29 cellular contexts compared by ENCODE assay signal in genomic region chr9:22189471-22189870, GRCh38.
"Had no signal": no experiment of that assay in that cellular context is flagged by ENCODE, and none has a peak within 500 bp of the region (broad histone marks: within the 10 kb centered on the region; RNA-seq: fewer than 3 reads in every experiment).

No MANE protein-coding gene starts in this region.

- H3K27ac Mint-ChIP-seq: dendritic cell treated with granulocyte-macrophage colony-stimulating factor and Interleukin-4, amounts not matched to agents 40 ng/mL and 50 ng/mL, for 4 days; effector memory CD8-positive, alpha-beta T cell; endodermal cell had no signal

- H3K36me3 ChIP-seq: colonic mucosa, esophagus muscularis mucosa, esophagus squamous epithelium, gastrocnemius medialis, gastroesophageal sphincter, heart left ventricle, heart right ventricle had no signal

- FAIRE-seq: colon, endometrium, endothelial cell of umbilical vein, frontal cortex had no signal

- H3K4me2 ChIP-seq: hepatocyte had no signal

- DNase-seq: colonic mucosa; cortex of kidney; dermis blood vessel endothelial cell; dorsolateral prefrontal cortex; effector CD4-positive, alpha-beta T cell; effector CD8-positive, alpha-beta T cell; effector memory CD4-positive, alpha-beta T cell; effector memory CD8-positive, alpha-beta T cell; endodermal cell; erythroblast; esophagus squamous epithelium; foreskin fibroblast; foreskin keratinocyte; foreskin melanocyte; gastrocnemius medialis; glutamatergic neuron; head of caudate nucleus; heart left ventricle; heart right ventricle had no signal

- H3K79me2 ChIP-seq: hepatocyte had no signal

- H3K27ac ChIP-seq: colonic mucosa, coronary artery, dorsolateral prefrontal cortex, epithelial cell of prostate, esophagus muscularis mucosa, esophagus squamous epithelium, foreskin keratinocyte, gastrocnemius medialis, gastroesophageal sphincter, heart left ventricle, heart right ventricle, hepatocyte had no signal

- H3K4me3 ChIP-seq: colonic mucosa, coronary artery, dorsolateral prefrontal cortex, esophagus muscularis mucosa, esophagus squamous epithelium, gastrocnemius medialis, gastroesophageal sphincter, heart left ventricle, heart right ventricle, hepatocyte had no signal

- H3K9me3 Mint-ChIP-seq: dendritic cell treated with granulocyte-macrophage colony-stimulating factor and Interleukin-4, amounts not matched to agents 40 ng/mL and 50 ng/mL, for 4 days; effector memory CD8-positive, alpha-beta T cell had no signal

- H3K4me1 ChIP-seq: colonic mucosa, esophagus muscularis mucosa, esophagus squamous epithelium, foreskin keratinocyte, gastrocnemius medialis, gastroesophageal sphincter, heart left ventricle, heart right ventricle had no signal

- H3K9me3 ChIP-seq: colonic mucosa, esophagus muscularis mucosa, esophagus squamous epithelium, gastrocnemius medialis, gastroesophageal sphincter had no signal

- H3K4me3 Mint-ChIP-seq: dendritic cell treated with granulocyte-macrophage colony-stimulating factor and Interleukin-4, amounts not matched to agents 40 ng/mL and 50 ng/mL, for 4 days; effector memory CD8-positive, alpha-beta T cell; endodermal cell had no signal

- H2AFZ ChIP-seq: hepatocyte had no signal

- ATAC-seq: effector memory CD8-positive, alpha-beta T cell; foreskin keratinocyte; gastrocnemius medialis; gastroesophageal sphincter; heart left ventricle; heart right ventricle had no signal
